In genomic region chr5:112957970-112958773, GRCh38 we compare ENCODE assay signal across 8 cellular contexts. TPM values are rescaled to one million over a fixed set of nuclear protein-coding genes. Genes with fewer than 3 reads are reported as not detected.
DNase-seq lines count a peak whose midpoint lies in the region; ATAC-seq, FAIRE-seq and TF ChIP-seq lines count a peak whose summit lies in the region.

No MANE protein-coding gene starts in this region.

- FAIRE-seq in A549 (lab: Jason Lieb, UNC) (peak; percentile 78), GM18507 (lab: Jason Lieb, UNC) (peak; percentile 59)

- DNase-seq in A549 (ENCODE audit: low read depth in 1 of 2, low spot score in 1 of 2) = peak; percentile 81 to 88
- DNase-seq in GM18507 (ENCODE audit: extremely low spot score, insufficient read length, low read depth) = no peak
- DNase-seq in NCI-H446 (lab: John Stamatoyannopoulos, UW) = peak; percentile 83 to 92
- DNase-seq in cardiac fibroblast (ENCODE audit: low read depth in 2 of 2) = peak; percentile 93 to 97
- no peak for DNase-seq in naive thymus-derived CD4-positive, alpha-beta T cell
- DNase-seq in D341Med (ENCODE audit: low spot score) = no peak
- no peak for DNase-seq in NCI-H748 (lab: John Stamatoyannopoulos, UW; ENCODE audit: unreplicated experiment)

- TF ChIP-seq RAD21 in A549 (conservative IDR thresholded peaks at IDR 0.05 in 1 of 2, IDR thresholded peaks at IDR 0.05 in 1 of 2) = no peak

- POLR2A ChIA-PET in A549 (lab: Yijun Ruan, JAX) = interaction anchor here (1.1 to 1.5 kb wide), 2 partner anchors 18 to 36 kb away, joined by 9 to 11 read pairs; partner anchors contain the start of genes DCP2 and REEP5
- POLR2A ChIA-PET in naive thymus-derived CD4-positive, alpha-beta T cell (lab: Charles Lee) = no interaction called here

- H3K4me3 ChIP-seq in A549 (peak overlapping the region; percentile 15; the same call in 2 of the 3 replicates), cardiac fibroblast (replicated peaks in 1 of 2; ENCODE audit: low read depth in 2 of 2, low read length in 2 of 2) (no peak overlapping the region)
- H3K4me3 ChIP-seq in naive thymus-derived CD4-positive, alpha-beta T cell (ENCODE audit: low read length) = no peak overlapping the region

- H3K27me3 Mint-ChIP-seq in naive thymus-derived CD4-positive, alpha-beta T cell = peaks cover 0 to 7% (median 0%) of the 10 kb centered on the region in 5 donors

- no peaks in the 10 kb centered on the region for H3K36me3 ChIP-seq in naive thymus-derived CD4-positive, alpha-beta T cell (ENCODE audit: control insufficient read depth in 2 of 3, insufficient read depth in 3 of 3, low read length in 3 of 3)

- peak overlapping the region; percentile 67 to 78 for H3K27ac ChIP-seq in A549
- no peak overlapping the region for H3K27ac ChIP-seq in naive thymus-derived CD4-positive, alpha-beta T cell (ENCODE audit: low read depth, low read length)

- peaks cover 0 to 5% (median 0%) of the 10 kb centered on the region in 5 donors for H3K36me3 Mint-ChIP-seq in naive thymus-derived CD4-positive, alpha-beta T cell

- no peak for TF ChIP-seq CTCF in A549 (IDR thresholded peaks at IDR 0.05)
- no peak for TF ChIP-seq CTCF in cardiac fibroblast (IDR thresholded peaks at IDR 0.05; ENCODE audit: low read depth, low read length)

- peak overlapping the region; percentile 78 for H3K4me2 ChIP-seq in A549

- peaks cover 0 to 29% (median 9%) of the 10 kb centered on the region in 7 donors for H3K4me1 Mint-ChIP-seq in naive thymus-derived CD4-positive, alpha-beta T cell

- peaks cover 0 to 5% (median 0%) of the 10 kb centered on the region in 11 donors for H3K9me3 Mint-ChIP-seq in naive thymus-derived CD4-positive, alpha-beta T cell

- ATAC-seq in A549 (peak; percentile 92), HG02763 (IDR thresholded peaks at IDR 0.05; ENCODE audit: unreplicated experiment) (peak; percentile 91)
- ATAC-seq in naive thymus-derived CD4-positive, alpha-beta T cell = peak; percentile 37

- peaks cover 51% of the 10 kb centered on the region for H3K4me1 ChIP-seq in A549
- H3K4me1 ChIP-seq in naive thymus-derived CD4-positive, alpha-beta T cell (ENCODE audit: control insufficient read depth in 2 of 2, insufficient read depth in 2 of 2, low read length in 2 of 2) = no peaks in the 10 kb centered on the region

- WGBS in A549 (ENCODE audit: missing lambda C conversion rate) = 4% methylated on average over 4 of the region's 4 CpGs

- peak; percentile 30 to 50; a peak in 2 of 5 replicates for TF ChIP-seq EP300 in A549 (IDR thresholded peaks at IDR 0.05)

- no peak for TF ChIP-seq POLR2A in A549 (IDR thresholded peaks at IDR 0.05; ENCODE audit: low read length)

- no peaks in the 10 kb centered on the region for H3K27me3 ChIP-seq in naive thymus-derived CD4-positive, alpha-beta T cell (ENCODE audit: control insufficient read depth in 2 of 2, insufficient read depth in 2 of 2, low read length in 2 of 2)

- CTCF ChIA-PET in A549 (lab: Yijun Ruan, JAX) = interaction anchor here (1.7 to 2.4 kb wide), 2 partner anchors 10 to 37 kb away, joined by 4 to 9 read pairs; partner anchors contain the start of gene REEP5
- CTCF ChIA-PET in naive thymus-derived CD4-positive, alpha-beta T cell (lab: Charles Lee) = no interaction called here

- no peak overlapping the region for H3K27ac Mint-ChIP-seq in naive thymus-derived CD4-positive, alpha-beta T cell

- no peaks in the 10 kb centered on the region for H3K9me3 ChIP-seq in A549
- no peaks in the 10 kb centered on the region for H3K9me3 ChIP-seq in naive thymus-derived CD4-positive, alpha-beta T cell (ENCODE audit: control insufficient read depth in 2 of 3, low read length in 3 of 3)

- no peak overlapping the region for H3K4me3 Mint-ChIP-seq in naive thymus-derived CD4-positive, alpha-beta T cell

- intact Hi-C loops in naive thymus-derived CD4-positive, alpha-beta T cell (cut with micrococcal nuclease) = no loop called here

TF ChIP-seq in A549, 52 proteins besides CTCF, POLR2A, EP300 and RAD21 (continues in another document):
- TF ChIP-seq HES2 (IDR thresholded peaks at IDR 0.05) (no peak), E2F6 (IDR thresholded peaks at IDR 0.05; ENCODE audit: borderline replicate concordance, low read depth) (no peak), JUN (IDR thresholded peaks at IDR 0.05) (peak in 1 of 2 experiments; percentile 75; a peak in 3 of 5 replicates), ESRRA (IDR thresholded peaks at IDR 0.05; ENCODE audit: borderline replicate concordance, low read length) (no peak), JUNB (IDR thresholded peaks at IDR 0.05) (peak; percentile 91), HOXB5 (CRISPR knock-in tag; IDR thresholded peaks at IDR 0.05) (no peak), BCL3 (IDR thresholded peaks at IDR 0.05) (0 out of 3 replicates have a peak, but pooled peaks have one; percentile 36), MAX (IDR thresholded peaks at IDR 0.05) (peak; percentile 49; the same call in 1 of the 2 replicates), BHLHE40 (IDR thresholded peaks at IDR 0.05; ENCODE audit: low read depth, low read length) (no peak), CBX8 (IDR thresholded peaks at IDR 0.05) (no peak), FOSL2 (IDR thresholded peaks at IDR 0.05) (peak; percentile 93), FOSL2 (CRISPR knock-in tag; IDR thresholded peaks at IDR 0.05) (peak; percentile 95), EHMT2 (IDR thresholded peaks at IDR 0.05; ENCODE audit: low read depth) (no peak), USF2 (IDR thresholded peaks at IDR 0.05) (no peak), PHF8 (IDR thresholded peaks at IDR 0.05; ENCODE audit: borderline replicate concordance, low read depth) (no peak), MAFK (IDR thresholded peaks at IDR 0.05; ENCODE audit: partially characterized antibody) (no peak), ZC3H11A (IDR thresholded peaks at IDR 0.05) (no peak), RNF2 (IDR thresholded peaks at IDR 0.05; ENCODE audit: borderline replicate concordance, low read depth) (no peak), ATOH8 (CRISPR knock-in tag; IDR thresholded peaks at IDR 0.05; ENCODE audit: low read depth) (no peak), TP53 (CRISPR knock-in tag; IDR thresholded peaks at IDR 0.05) (no peak), CBX2 (IDR thresholded peaks at IDR 0.05; ENCODE audit: borderline replicate concordance, low read depth) (no peak), NFE2L2 (conservative IDR thresholded peaks at IDR 0.05; ENCODE audit: low read length) (no peak)

RNA-seq across cellular contexts. Expression of gene DCP2, which starts 18.4 kb away (rescaled TPM):
- polyA plus RNA-seq in A549 (2011; rRNA removed) = 16.1 and 18.5 TPM in 2 replicates
- polyA plus RNA-seq in A549 (2012; cell fraction: cytosol; rRNA removed) = 6.6 and 7.4 TPM in 2 replicates
- polyA plus RNA-seq in A549 (2012; cell fraction: nucleus; rRNA removed) = 1.9 and 4.0 TPM in 2 replicates
- polyA plus RNA-seq in A549 (2017; fragmentation: RNase III; extraction: RNeasy Plus Mini Kit Qiagen cat#74134 plus additional on column Dnase treatment) = 7.2 to 8.0 TPM (median 7.8 TPM) in 3 replicates
- polyA minus RNA-seq in A549 (2011; rRNA and poly(A)+ RNA removed) = 21.8 and 22.6 TPM in 2 replicates
- 100 to 1,000 TPM in 1 of 5 experiments, 10 to 100 TPM in 4; 60.2 to 101 (median 85.1) TPM for total RNA-seq in naive thymus-derived CD4-positive, alpha-beta T cell
- 10 to 100 TPM; 50.7 to 55.8 TPM for polyA plus RNA-seq in naive thymus-derived CD4-positive, alpha-beta T cell

RNA-seq across cellular contexts. Expression of gene REEP5, which starts 36.1 kb away (rescaled TPM):
- polyA plus RNA-seq in A549 (2011; rRNA removed) = 164 and 208 TPM in 2 replicates
- 157 and 170 TPM in 2 replicates for polyA plus RNA-seq in A549 (2012; cell fraction: cytosol; rRNA removed)
- polyA plus RNA-seq in A549 (2012; cell fraction: nucleus; rRNA removed) = 36.4 and 53.7 TPM in 2 replicates
- polyA plus RNA-seq in A549 (2017; fragmentation: RNase III; extraction: RNeasy Plus Mini Kit Qiagen cat#74134 plus additional on column Dnase treatment) = 123 to 139 TPM (median 134 TPM) in 3 replicates
- polyA minus RNA-seq in A549 (2011; rRNA and poly(A)+ RNA removed) = 195 and 198 TPM in 2 replicates
- total RNA-seq in naive thymus-derived CD4-positive, alpha-beta T cell = 10 to 100 TPM; 16.4 to 83.9 (median 30.0) TPM
- 10 to 100 TPM; 28.4 to 33.4 TPM for polyA plus RNA-seq in naive thymus-derived CD4-positive, alpha-beta T cell

Comparison
In these comparisons a context has a peak if more than half of its experiments do, and no peak if none do; other contexts are left out.
1. ATAC-seq: peak in every context shown above with its lines; median percentile 92 in A549; 91 in HG02763; 37 in naive thymus-derived CD4-positive, alpha-beta T cell.
2. DNase-seq: peak in A549 (2 of 2), NCI-H446 (2 of 2) and cardiac fibroblast (2 of 2); none in GM18507 (single experiment), naive thymus-derived CD4-positive, alpha-beta T cell (0 of 9), D341Med (single experiment) and NCI-H748 (single experiment).